ENCODE assay signal across 1 cellular context in the genomic region with DNA sequence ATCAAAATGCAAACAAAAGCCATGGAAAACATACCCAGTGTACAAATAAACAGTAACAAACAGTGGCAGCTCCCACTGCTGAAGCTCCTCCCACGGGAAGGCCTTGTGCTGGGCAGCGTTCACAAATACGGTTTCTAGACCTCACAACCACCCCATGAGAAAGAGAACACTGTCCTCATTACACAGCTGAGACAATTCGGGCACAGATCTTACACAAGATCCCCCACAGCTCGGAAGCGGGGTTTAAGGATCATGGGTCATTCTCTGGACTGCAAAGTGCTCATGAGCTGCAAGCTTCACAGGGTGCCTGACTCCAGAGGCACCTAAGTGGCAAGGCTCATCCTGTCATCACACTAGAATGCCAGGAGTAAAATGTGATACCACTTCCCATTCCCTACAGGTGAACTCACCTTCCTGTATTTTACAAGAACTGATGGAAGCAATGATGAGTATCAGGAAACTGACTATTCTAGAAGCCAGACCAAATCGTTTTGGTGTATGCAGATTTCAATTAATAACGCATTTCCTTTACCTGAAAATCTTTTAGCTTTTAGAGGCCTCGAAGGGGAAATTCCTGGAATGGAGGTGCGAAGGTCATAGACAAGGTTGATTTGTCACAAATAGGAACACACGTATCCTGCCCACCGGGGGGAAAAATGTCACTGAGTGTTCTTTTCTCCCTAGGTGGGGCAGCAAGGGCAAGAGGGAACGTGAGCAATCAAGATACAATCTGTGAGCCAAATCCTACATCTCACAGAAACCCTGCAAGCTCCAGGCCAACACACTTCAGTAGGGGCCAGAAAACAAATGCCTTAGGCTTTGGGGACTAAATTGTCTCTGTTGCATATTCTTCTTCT.
A peak's percentile ranks its signal among the peaks of the same experiment; 100 is the strongest.
TF ChIP-seq lines count a peak whose summit lies in the region.

No MANE protein-coding gene starts in this region.

TF ChIP-seq in HepG2, 621 proteins besides CTCF, POLR2A, EP300 and RAD21 (continued from another document and continues in another):
- TF ChIP-seq, protein P1, sequence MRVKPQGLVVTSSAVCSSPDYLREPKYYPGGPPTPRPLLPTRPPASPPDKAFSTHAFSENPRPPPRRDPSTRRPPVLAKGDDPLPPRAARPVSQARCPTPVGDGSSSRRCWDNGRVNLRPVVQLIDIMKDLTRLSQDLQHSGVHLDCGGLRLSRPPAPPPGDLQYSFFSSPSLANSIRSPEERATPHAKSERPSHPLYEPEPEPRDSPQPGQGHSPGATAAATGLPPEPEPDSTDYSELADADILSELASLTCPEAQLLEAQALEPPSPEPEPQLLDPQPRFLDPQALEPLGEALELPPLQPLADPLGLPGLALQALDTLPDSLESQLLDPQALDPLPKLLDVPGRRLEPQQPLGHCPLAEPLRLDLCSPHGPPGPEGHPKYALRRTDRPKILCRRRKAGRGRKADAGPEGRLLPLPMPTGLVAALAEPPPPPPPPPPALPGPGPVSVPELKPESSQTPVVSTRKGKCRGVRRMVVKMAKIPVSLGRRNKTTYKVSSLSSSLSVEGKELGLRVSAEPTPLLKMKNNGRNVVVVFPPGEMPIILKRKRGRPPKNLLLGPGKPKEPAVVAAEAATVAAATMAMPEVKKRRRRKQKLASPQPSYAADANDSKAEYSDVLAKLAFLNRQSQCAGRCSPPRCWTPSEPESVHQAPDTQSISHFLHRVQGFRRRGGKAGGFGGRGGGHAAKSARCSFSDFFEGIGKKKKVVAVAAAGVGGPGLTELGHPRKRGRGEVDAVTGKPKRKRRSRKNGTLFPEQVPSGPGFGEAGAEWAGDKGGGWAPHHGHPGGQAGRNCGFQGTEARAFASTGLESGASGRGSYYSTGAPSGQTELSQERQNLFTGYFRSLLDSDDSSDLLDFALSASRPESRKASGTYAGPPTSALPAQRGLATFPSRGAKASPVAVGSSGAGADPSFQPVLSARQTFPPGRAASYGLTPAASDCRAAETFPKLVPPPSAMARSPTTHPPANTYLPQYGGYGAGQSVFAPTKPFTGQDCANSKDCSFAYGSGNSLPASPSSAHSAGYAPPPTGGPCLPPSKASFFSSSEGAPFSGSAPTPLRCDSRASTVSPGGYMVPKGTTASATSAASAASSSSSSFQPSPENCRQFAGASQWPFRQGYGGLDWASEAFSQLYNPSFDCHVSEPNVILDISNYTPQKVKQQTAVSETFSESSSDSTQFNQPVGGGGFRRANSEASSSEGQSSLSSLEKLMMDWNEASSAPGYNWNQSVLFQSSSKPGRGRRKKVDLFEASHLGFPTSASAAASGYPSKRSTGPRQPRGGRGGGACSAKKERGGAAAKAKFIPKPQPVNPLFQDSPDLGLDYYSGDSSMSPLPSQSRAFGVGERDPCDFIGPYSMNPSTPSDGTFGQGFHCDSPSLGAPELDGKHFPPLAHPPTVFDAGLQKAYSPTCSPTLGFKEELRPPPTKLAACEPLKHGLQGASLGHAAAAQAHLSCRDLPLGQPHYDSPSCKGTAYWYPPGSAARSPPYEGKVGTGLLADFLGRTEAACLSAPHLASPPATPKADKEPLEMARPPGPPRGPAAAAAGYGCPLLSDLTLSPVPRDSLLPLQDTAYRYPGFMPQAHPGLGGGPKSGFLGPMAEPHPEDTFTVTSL (CRISPR knock-in tag; IDR thresholded peaks at IDR 0.05; ENCODE audit: borderline replicate concordance): no peak
- no peak for TF ChIP-seq SCMH1 (CRISPR knock-in tag; IDR thresholded peaks at IDR 0.05; ENCODE audit: borderline replicate concordance)
- TF ChIP-seq NR2F6 (IDR thresholded peaks at IDR 0.05): no peak
- no peak for TF ChIP-seq NR2F6 (CRISPR knock-in tag; IDR thresholded peaks at IDR 0.05)
- no peak for TF ChIP-seq ZNF598 (CRISPR knock-in tag; IDR thresholded peaks at IDR 0.05; ENCODE audit: borderline replicate concordance)
- no peak for TF ChIP-seq HOXA9 (CRISPR knock-in tag; IDR thresholded peaks at IDR 0.05; ENCODE audit: borderline replicate concordance)
- TF ChIP-seq ZFP36 (IDR thresholded peaks at IDR 0.05; ENCODE audit: borderline replicate concordance, low read depth, low read length, partially characterized antibody): no peak
- TF ChIP-seq ZSCAN29 (CRISPR knock-in tag; conservative IDR thresholded peaks at IDR 0.05): no peak
- no peak for TF ChIP-seq KMT2B (CRISPR knock-in tag; IDR thresholded peaks at IDR 0.05)
- no peak for TF ChIP-seq ZNF326 (CRISPR knock-in tag; IDR thresholded peaks at IDR 0.05; ENCODE audit: borderline replicate concordance)
- TF ChIP-seq, protein P2, sequence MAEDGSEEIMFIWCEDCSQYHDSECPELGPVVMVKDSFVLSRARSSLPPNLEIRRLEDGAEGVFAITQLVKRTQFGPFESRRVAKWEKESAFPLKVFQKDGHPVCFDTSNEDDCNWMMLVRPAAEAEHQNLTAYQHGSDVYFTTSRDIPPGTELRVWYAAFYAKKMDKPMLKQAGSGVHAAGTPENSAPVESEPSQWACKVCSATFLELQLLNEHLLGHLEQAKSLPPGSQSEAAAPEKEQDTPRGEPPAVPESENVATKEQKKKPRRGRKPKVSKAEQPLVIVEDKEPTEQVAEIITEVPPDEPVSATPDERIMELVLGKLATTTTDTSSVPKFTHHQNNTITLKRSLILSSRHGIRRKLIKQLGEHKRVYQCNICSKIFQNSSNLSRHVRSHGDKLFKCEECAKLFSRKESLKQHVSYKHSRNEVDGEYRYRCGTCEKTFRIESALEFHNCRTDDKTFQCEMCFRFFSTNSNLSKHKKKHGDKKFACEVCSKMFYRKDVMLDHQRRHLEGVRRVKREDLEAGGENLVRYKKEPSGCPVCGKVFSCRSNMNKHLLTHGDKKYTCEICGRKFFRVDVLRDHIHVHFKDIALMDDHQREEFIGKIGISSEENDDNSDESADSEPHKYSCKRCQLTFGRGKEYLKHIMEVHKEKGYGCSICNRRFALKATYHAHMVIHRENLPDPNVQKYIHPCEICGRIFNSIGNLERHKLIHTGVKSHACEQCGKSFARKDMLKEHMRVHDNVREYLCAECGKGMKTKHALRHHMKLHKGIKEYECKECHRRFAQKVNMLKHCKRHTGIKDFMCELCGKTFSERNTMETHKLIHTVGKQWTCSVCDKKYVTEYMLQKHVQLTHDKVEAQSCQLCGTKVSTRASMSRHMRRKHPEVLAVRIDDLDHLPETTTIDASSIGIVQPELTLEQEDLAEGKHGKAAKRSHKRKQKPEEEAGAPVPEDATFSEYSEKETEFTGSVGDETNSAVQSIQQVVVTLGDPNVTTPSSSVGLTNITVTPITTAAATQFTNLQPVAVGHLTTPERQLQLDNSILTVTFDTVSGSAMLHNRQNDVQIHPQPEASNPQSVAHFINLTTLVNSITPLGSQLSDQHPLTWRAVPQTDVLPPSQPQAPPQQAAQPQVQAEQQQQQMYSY (CRISPR knock-in tag; IDR thresholded peaks at IDR 0.05): no peak
- TF ChIP-seq NCOA2 (CRISPR knock-in tag; IDR thresholded peaks at IDR 0.05): no peak
- TF ChIP-seq SSRP1 (CRISPR knock-in tag; IDR thresholded peaks at IDR 0.05): 0 out of 2 replicates have a peak, but pooled peaks have one; percentile 40
- no peak for TF ChIP-seq ZNF724P (CRISPR knock-in tag; IDR thresholded peaks at IDR 0.05; ENCODE audit: borderline replicate concordance)
- TF ChIP-seq, protein P3, sequence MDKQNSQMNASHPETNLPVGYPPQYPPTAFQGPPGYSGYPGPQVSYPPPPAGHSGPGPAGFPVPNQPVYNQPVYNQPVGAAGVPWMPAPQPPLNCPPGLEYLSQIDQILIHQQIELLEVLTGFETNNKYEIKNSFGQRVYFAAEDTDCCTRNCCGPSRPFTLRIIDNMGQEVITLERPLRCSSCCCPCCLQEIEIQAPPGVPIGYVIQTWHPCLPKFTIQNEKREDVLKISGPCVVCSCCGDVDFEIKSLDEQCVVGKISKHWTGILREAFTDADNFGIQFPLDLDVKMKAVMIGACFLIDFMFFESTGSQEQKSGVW (CRISPR knock-in tag; IDR thresholded peaks at IDR 0.05; ENCODE audit: borderline replicate concordance): no peak
- TF ChIP-seq CENPT (CRISPR knock-in tag; IDR thresholded peaks at IDR 0.05; ENCODE audit: low read depth): no peak
- TF ChIP-seq EED (CRISPR knock-in tag; IDR thresholded peaks at IDR 0.05): no peak
- no peak for TF ChIP-seq KAT7 (CRISPR knock-in tag; IDR thresholded peaks at IDR 0.05; ENCODE audit: borderline replicate concordance)
- TF ChIP-seq BHLHE40 (IDR thresholded peaks at IDR 0.05; ENCODE audit: low read length): no peak
- TF ChIP-seq, protein P4, sequence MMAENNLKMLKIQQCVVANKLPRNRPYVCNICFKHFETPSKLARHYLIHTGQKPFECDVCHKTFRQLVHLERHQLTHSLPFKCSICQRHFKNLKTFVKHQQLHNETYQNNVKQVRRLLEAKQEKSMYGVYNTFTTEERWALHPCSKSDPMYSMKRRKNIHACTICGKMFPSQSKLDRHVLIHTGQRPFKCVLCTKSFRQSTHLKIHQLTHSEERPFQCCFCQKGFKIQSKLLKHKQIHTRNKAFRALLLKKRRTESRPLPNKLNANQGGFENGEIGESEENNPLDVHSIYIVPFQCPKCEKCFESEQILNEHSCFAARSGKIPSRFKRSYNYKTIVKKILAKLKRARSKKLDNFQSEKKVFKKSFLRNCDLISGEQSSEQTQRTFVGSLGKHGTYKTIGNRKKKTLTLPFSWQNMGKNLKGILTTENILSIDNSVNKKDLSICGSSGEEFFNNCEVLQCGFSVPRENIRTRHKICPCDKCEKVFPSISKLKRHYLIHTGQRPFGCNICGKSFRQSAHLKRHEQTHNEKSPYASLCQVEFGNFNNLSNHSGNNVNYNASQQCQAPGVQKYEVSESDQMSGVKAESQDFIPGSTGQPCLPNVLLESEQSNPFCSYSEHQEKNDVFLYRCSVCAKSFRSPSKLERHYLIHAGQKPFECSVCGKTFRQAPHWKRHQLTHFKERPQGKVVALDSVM (CRISPR knock-in tag; IDR thresholded peaks at IDR 0.05): no peak
- TF ChIP-seq, protein P5, sequence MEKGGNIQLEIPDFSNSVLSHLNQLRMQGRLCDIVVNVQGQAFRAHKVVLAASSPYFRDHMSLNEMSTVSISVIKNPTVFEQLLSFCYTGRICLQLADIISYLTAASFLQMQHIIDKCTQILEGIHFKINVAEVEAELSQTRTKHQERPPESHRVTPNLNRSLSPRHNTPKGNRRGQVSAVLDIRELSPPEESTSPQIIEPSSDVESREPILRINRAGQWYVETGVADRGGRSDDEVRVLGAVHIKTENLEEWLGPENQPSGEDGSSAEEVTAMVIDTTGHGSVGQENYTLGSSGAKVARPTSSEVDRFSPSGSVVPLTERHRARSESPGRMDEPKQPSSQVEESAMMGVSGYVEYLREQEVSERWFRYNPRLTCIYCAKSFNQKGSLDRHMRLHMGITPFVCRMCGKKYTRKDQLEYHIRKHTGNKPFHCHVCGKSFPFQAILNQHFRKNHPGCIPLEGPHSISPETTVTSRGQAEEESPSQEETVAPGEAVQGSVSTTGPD (CRISPR knock-in tag; IDR thresholded peaks at IDR 0.05): no peak
- TF ChIP-seq ZNF552 (CRISPR knock-in tag; IDR thresholded peaks at IDR 0.05; ENCODE audit: borderline replicate concordance): no peak
- TF ChIP-seq, protein P6, sequence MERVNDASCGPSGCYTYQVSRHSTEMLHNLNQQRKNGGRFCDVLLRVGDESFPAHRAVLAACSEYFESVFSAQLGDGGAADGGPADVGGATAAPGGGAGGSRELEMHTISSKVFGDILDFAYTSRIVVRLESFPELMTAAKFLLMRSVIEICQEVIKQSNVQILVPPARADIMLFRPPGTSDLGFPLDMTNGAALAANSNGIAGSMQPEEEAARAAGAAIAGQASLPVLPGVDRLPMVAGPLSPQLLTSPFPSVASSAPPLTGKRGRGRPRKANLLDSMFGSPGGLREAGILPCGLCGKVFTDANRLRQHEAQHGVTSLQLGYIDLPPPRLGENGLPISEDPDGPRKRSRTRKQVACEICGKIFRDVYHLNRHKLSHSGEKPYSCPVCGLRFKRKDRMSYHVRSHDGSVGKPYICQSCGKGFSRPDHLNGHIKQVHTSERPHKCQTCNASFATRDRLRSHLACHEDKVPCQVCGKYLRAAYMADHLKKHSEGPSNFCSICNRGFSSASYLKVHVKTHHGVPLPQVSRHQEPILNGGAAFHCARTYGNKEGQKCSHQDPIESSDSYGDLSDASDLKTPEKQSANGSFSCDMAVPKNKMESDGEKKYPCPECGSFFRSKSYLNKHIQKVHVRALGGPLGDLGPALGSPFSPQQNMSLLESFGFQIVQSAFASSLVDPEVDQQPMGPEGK (CRISPR knock-in tag; IDR thresholded peaks at IDR 0.05): peak; percentile 18; the same call in 1 of the 2 replicates
- TF ChIP-seq RBM22 (optimal IDR thresholded peaks at IDR 0.05; ENCODE audit: low read length): peak; percentile 57
- TF ChIP-seq RXRA (CRISPR knock-in tag; IDR thresholded peaks at IDR 0.05): no peak
- TF ChIP-seq STAG1 (CRISPR knock-in tag; IDR thresholded peaks at IDR 0.05): no peak
- no peak for TF ChIP-seq ZBTB20 (CRISPR knock-in tag; IDR thresholded peaks at IDR 0.05; ENCODE audit: borderline replicate concordance, low read depth)
- TF ChIP-seq, protein P7, sequence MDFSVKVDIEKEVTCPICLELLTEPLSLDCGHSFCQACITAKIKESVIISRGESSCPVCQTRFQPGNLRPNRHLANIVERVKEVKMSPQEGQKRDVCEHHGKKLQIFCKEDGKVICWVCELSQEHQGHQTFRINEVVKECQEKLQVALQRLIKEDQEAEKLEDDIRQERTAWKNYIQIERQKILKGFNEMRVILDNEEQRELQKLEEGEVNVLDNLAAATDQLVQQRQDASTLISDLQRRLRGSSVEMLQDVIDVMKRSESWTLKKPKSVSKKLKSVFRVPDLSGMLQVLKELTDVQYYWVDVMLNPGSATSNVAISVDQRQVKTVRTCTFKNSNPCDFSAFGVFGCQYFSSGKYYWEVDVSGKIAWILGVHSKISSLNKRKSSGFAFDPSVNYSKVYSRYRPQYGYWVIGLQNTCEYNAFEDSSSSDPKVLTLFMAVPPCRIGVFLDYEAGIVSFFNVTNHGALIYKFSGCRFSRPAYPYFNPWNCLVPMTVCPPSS (IDR thresholded peaks at IDR 0.05): no peak
- no peak for TF ChIP-seq ONECUT2 (CRISPR knock-in tag; IDR thresholded peaks at IDR 0.05)
- TF ChIP-seq SMC3 (IDR thresholded peaks at IDR 0.05; ENCODE audit: low read length): no peak
- TF ChIP-seq DPF2 (CRISPR knock-in tag; IDR thresholded peaks at IDR 0.05; ENCODE audit: borderline replicate concordance, low read depth): no peak
- no peak for TF ChIP-seq CCAR2 (optimal IDR thresholded peaks at IDR 0.05; ENCODE audit: low read depth, low read length)
- TF ChIP-seq JARID2 (CRISPR knock-in tag; IDR thresholded peaks at IDR 0.05; ENCODE audit: insufficient replicate concordance): no peak
- TF ChIP-seq, protein P8, sequence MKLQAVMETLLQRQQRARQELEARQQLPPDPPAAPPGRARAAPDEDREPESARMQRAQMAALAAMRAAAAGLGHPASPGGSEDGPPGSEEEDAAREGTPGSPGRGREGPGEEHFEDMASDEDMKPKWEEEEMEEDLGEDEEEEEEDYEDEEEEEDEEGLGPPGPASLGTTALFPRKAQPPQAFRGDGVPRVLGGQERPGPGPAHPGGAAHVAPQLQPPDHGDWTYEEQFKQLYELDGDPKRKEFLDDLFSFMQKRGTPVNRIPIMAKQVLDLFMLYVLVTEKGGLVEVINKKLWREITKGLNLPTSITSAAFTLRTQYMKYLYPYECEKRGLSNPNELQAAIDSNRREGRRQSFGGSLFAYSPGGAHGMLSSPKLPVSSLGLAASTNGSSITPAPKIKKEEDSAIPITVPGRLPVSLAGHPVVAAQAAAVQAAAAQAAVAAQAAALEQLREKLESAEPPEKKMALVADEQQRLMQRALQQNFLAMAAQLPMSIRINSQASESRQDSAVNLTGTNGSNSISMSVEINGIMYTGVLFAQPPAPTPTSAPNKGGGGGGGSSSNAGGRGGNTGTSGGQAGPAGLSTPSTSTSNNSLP (IDR thresholded peaks at IDR 0.05; ENCODE audit: low read depth, low read length): no peak
- 0 out of 2 replicates have a peak, but pooled peaks have one; percentile 16 for TF ChIP-seq ZFX (CRISPR knock-in tag; IDR thresholded peaks at IDR 0.05; ENCODE audit: low read depth)
